ENCODE assay signal across 8 cellular contexts in the genomic region with DNA sequence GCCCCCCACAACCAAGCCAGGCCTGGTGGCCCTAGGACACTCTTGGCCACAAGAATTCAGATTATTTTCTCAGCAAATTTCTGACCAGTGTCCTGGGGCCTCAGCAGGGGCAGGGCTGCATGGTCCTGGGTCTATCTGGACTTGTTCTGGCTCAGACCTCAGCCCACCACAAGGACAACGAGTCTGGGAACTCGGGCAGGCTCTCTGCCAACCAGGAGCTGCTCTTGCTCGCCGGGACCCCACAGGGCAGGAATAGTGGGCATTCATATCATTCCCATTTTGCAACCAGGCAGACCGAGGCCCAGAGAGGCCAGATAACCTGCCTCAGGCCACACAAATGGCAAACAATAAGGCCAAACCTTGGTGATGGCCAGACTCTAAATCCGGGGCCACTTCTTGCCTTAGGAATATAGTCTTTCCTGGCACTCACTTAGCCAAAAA.
DNase-seq lines count a peak whose midpoint lies in the region; ATAC-seq, FAIRE-seq and TF ChIP-seq lines count a peak whose summit lies in the region.
"Had no signal": no experiment of that assay in that cellular context is flagged by ENCODE, and none has a peak within 500 bp of the region (broad histone marks: within the 10 kb centered on the region; RNA-seq: fewer than 3 reads in every experiment).

No MANE protein-coding gene starts in this region.

- no peaks in the 10 kb centered on the region for H3K4me1 Mint-ChIP-seq in astrocyte (ENCODE audit: low read depth, unreplicated experiment)

- no peaks in the 10 kb centered on the region for H3K36me3 Mint-ChIP-seq in astrocyte (ENCODE audit: low read depth, unreplicated experiment)

- H3K27ac ChIP-seq in astrocyte (ENCODE audit: low read depth, low read length), result peak overlapping the region; percentile 91
- H3K27ac ChIP-seq in kidney (ENCODE audit: low read depth in 2 of 2, low read length in 2 of 2), result peak overlapping the region; percentile 98 to 99
- peak overlapping the region; percentile 100 for H3K27ac ChIP-seq in substantia nigra (ENCODE audit: low read depth, low read length, poor library complexity, severe bottlenecking)

- H3K9me3 Mint-ChIP-seq in astrocyte (ENCODE audit: unreplicated experiment), result peaks cover 3% of the 10 kb centered on the region

- peak overlapping the region; percentile 68 for H2AFZ ChIP-seq in astrocyte (ENCODE audit: low read depth, low read length)

- H4K20me1 ChIP-seq in astrocyte (ENCODE audit: insufficient read depth, low read length), result no peaks in the 10 kb centered on the region

- H3K4me3 Mint-ChIP-seq in astrocyte (ENCODE audit: unreplicated experiment), result no peak overlapping the region

- DNase-seq in M059J (ENCODE audit: low read depth), result peak; percentile 49
- DNase-seq in astrocyte (ENCODE audit: low read depth), result peak; percentile 18
- DNase-seq in kidney, result peak; percentile 74
- no peak for DNase-seq in substantia nigra (lab: John Stamatoyannopoulos, UW)
- DNase-seq in kidney glomerular epithelial cell (lab: John Stamatoyannopoulos, UW), result no peak
- no peak for DNase-seq in amniotic stem cell (lab: John Stamatoyannopoulos, UW)

- FAIRE-seq in astrocyte (lab: Jason Lieb, UNC) (no peak), kidney (lab: Jason Lieb, UNC) (no peak)
- FAIRE-seq: bronchial epithelial cell had no signal

- ATAC-seq in HG03354 (IDR thresholded peaks at IDR 0.05; ENCODE audit: poor library complexity, severe bottlenecking, unreplicated experiment), result no peak

- no peak overlapping the region for H3K27ac Mint-ChIP-seq in astrocyte (ENCODE audit: unreplicated experiment)

- H3K9me3 ChIP-seq in astrocyte (ENCODE audit: insufficient read depth, low read depth, low read length) (no peaks in the 10 kb centered on the region), kidney (ENCODE audit: control insufficient read depth in 1 of 2, low read length in 2 of 2) (no peaks in the 10 kb centered on the region)

- H3K79me2 ChIP-seq in astrocyte (ENCODE audit: insufficient read depth, low read length), result peaks cover 73% of the 10 kb centered on the region

- no peaks in the 10 kb centered on the region for H3K27me3 ChIP-seq in astrocyte (ENCODE audit: insufficient read depth, low read length)

- no peaks in the 10 kb centered on the region for H3K36me3 ChIP-seq in astrocyte (ENCODE audit: insufficient read depth, low read length)
- no peaks in the 10 kb centered on the region for H3K36me3 ChIP-seq in kidney (ENCODE audit: control insufficient read depth in 1 of 2, insufficient read depth in 2 of 2, low read length in 2 of 2)

- TF ChIP-seq CTCF in astrocyte (IDR thresholded peaks at IDR 0.05; ENCODE audit: insufficient read depth, low read depth, low read length) (no peak), kidney (IDR thresholded peaks at IDR 0.05; ENCODE audit: borderline replicate concordance, extremely low read depth, insufficient read depth) (no peak)

- no peak overlapping the region for H3K4me3 ChIP-seq in astrocyte (ENCODE audit: insufficient read depth, low read depth, low read length)
- peak overlapping the region in 1 of 2 donors; percentile 53 for H3K4me3 ChIP-seq in kidney (ENCODE audit: low read length in 2 of 2)

- peak overlapping the region; percentile 88 for H3K4me2 ChIP-seq in astrocyte (ENCODE audit: low read length)

- H3K9ac ChIP-seq in astrocyte (ENCODE audit: low read length), result peak overlapping the region; percentile 86
- peak overlapping the region; percentile 26 to 34 for H3K9ac ChIP-seq in kidney (ENCODE audit: low read length in 2 of 2)

- intact Hi-C loops in kidney (cut with DNase I), result no loop called here

- H3K4me1 ChIP-seq in astrocyte (ENCODE audit: insufficient read depth, low read length), result peaks cover 48% of the 10 kb centered on the region
- peaks cover 41 to 42% of the 10 kb centered on the region in 2 donors for H3K4me1 ChIP-seq in kidney (ENCODE audit: control insufficient read depth in 1 of 2, insufficient read depth in 1 of 2, low read depth in 1 of 2, low read length in 2 of 2)

- peaks cover 51% of the 10 kb centered on the region for H3K27me3 Mint-ChIP-seq in astrocyte (ENCODE audit: low read depth, unreplicated experiment)

Comparison
In these comparisons a context has a peak if more than half of its experiments do, and no peak if none do; other contexts are left out.
1. DNase-seq: peak in M059J (single experiment), astrocyte (single experiment) and kidney (single experiment); none in substantia nigra (0 of 49), kidney glomerular epithelial cell (single experiment) and amniotic stem cell (single experiment).
2. Peak in every context shown above with its lines, with median percentiles within 50 percentile points of each other: H3K27ac ChIP-seq.